In the genomic region with DNA sequence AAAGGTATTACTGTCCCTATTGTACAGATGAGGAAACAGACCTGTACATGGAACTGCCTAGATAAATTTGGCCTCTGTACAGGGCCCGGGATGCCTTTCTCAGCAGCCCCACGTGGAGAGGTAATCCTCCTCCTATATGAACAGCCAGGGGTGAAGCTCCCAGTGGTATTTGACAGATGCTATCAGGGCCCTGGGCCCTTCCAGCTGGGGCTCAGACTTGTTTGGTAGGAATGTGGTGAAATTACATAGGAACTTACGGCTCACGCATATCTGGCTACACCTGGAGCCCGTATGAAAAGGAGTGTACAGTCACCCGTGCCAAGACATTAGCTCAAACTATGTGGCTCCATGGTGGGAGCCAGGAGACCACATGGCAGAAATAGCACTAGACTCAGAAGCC, we compare ENCODE assay signal across 16 cellular contexts. TPM values are rescaled to one million over a fixed set of nuclear protein-coding genes. Genes with fewer than 3 reads are reported as not detected.
DNase-seq lines count a peak whose midpoint lies in the region; ATAC-seq, FAIRE-seq and TF ChIP-seq lines count a peak whose summit lies in the region.
"Had no signal": no experiment of that assay in that cellular context is flagged by ENCODE, and none has a peak within 500 bp of the region (broad histone marks: within the 10 kb centered on the region; RNA-seq: fewer than 3 reads in every experiment).

No MANE protein-coding gene starts in this region.

- H3K4me2 ChIP-seq in trophoblast cell (ENCODE audit: low read length) = no peak overlapping the region

- no peak for ATAC-seq in Right ventricle myocardium inferior

- FAIRE-seq in urothelium cell line (lab: Jason Lieb, UNC) = no peak
- FAIRE-seq: GM18507, H54 had no signal

- H3K4me1 ChIP-seq in left ventricle myocardium inferior (peaks cover 30% of the 10 kb centered on the region), trophoblast cell (ENCODE audit: control insufficient read depth in 1 of 2, insufficient read depth in 2 of 2, low read length in 2 of 2) (peaks cover 12 to 17% of the 10 kb centered on the region in 2 experiments)

- H3K9me3 ChIP-seq in left ventricle myocardium inferior (replicated peaks) (no peaks in the 10 kb centered on the region), trophoblast cell (ENCODE audit: insufficient read depth, low read depth, low read length) (peaks cover 2% of the 10 kb centered on the region)

- peaks cover 2% of the 10 kb centered on the region for H3K79me1 ChIP-seq in trophoblast cell (ENCODE audit: low read length)

- no peak overlapping the region for H3K14ac ChIP-seq in trophoblast cell (ENCODE audit: low read length)

- H2BK12ac ChIP-seq in trophoblast cell (ENCODE audit: low read length) = no peak overlapping the region

- no peak overlapping the region for H4K91ac ChIP-seq in trophoblast cell (ENCODE audit: low read depth, low read length)

- H3K79me2 ChIP-seq in trophoblast cell (ENCODE audit: control insufficient read depth, insufficient read depth, low read length, poor library complexity) = no peaks in the 10 kb centered on the region

- WGBS in trophoblast cell (ENCODE audit: extremely low coverage, insufficient coverage, insufficient read length) = no CpG with 5 or more reads among the region's 6 CpGs

- H3K23ac ChIP-seq in trophoblast cell (ENCODE audit: low read length) = no peak overlapping the region

- H3K27me3 ChIP-seq in left ventricle myocardium inferior (ENCODE audit: low read depth) = no peaks in the 10 kb centered on the region
- H3K27me3 ChIP-seq in trophoblast cell (ENCODE audit: insufficient read depth, low read length) = no peaks in the 10 kb centered on the region

- intact Hi-C loops in left ventricle myocardium inferior (cut with micrococcal nuclease) = no loop called here
- intact Hi-C loops in Right ventricle myocardium inferior (cut with DNase I) = no loop called here

- H2AK5ac ChIP-seq in trophoblast cell (ENCODE audit: low read length) = no peak overlapping the region

- TF ChIP-seq CTCF in left ventricle myocardium inferior (IDR thresholded peaks at IDR 0.05; ENCODE audit: borderline replicate concordance) = no peak
- no peak for TF ChIP-seq CTCF in VCaP (conservative IDR thresholded peaks at IDR 0.05)

- no peak overlapping the region for H2BK120ac ChIP-seq in trophoblast cell (ENCODE audit: insufficient read depth, low read length, poor library complexity)

- H3K4me3 ChIP-seq in left ventricle myocardium inferior (no peak overlapping the region), trophoblast cell (ENCODE audit: low read depth, low read length) (no peak overlapping the region)
- H3K4me3 ChIP-seq: GM23248 had no signal

- DNase-seq in left ventricle myocardium inferior = no peak
- no peak for DNase-seq in Right ventricle myocardium inferior (ENCODE audit: missing footprints)
- DNase-seq in trophoblast cell = peak; percentile 98 to 99
- DNase-seq in AG20443 (ENCODE audit: low spot score) = no peak
- no peak for DNase-seq in stimulated activated naive CD4-positive, alpha-beta T cell (lab: John Stamatoyannopoulos, UW)
- DNase-seq in urothelium cell line (ENCODE audit: low spot score) = no peak
- DNase-seq: ACHN; C1 segment of cervical spinal cord; CD4-positive, alpha-beta T cell; DND-41; GM23248 had no signal

- no peak overlapping the region for H2AFZ ChIP-seq in trophoblast cell (ENCODE audit: insufficient read depth, low read length, poor library complexity)
- H2AFZ ChIP-seq: GM23248 had no signal

- H4K12ac ChIP-seq in trophoblast cell (ENCODE audit: low read depth, low read length) = no peak overlapping the region

- no peak overlapping the region for H4K8ac ChIP-seq in trophoblast cell (ENCODE audit: low read depth, low read length)

- no peak overlapping the region for H3K9ac ChIP-seq in trophoblast cell (ENCODE audit: low read length)
- H3K9ac ChIP-seq: GM23248 had no signal

- H3K36me3 ChIP-seq in left ventricle myocardium inferior (peaks cover 41% of the 10 kb centered on the region), trophoblast cell (ENCODE audit: control insufficient read depth in 1 of 2, insufficient read depth in 2 of 2, low read length in 2 of 2) (peaks cover 2% of the 10 kb centered on the region in 2 experiments)

- H3K27ac ChIP-seq in left ventricle myocardium inferior (replicated peaks) (peak overlapping the region; percentile 23), VCaP (peak overlapping the region; percentile 89), trophoblast cell (ENCODE audit: low read depth, low read length) (no peak overlapping the region)
- H3K27ac ChIP-seq: GM23248 had no signal

- no peak overlapping the region for H2BK5ac ChIP-seq in trophoblast cell (ENCODE audit: low read depth, low read length, poor library complexity)

- no peak overlapping the region for H3K18ac ChIP-seq in trophoblast cell (ENCODE audit: low read length)

- no peak overlapping the region for H3K4ac ChIP-seq in trophoblast cell (ENCODE audit: low read depth, low read length)

RNA-seq across cellular contexts. Expression of a gene that starts 24.8 kb away (rescaled TPM):
- total RNA-seq in left ventricle myocardium inferior = 78.6 TPM
- total RNA-seq in Right ventricle myocardium inferior = 73.6 TPM
- 0.56 and 0.59 TPM in 2 replicates for polyA plus RNA-seq in trophoblast cell (2013)
- total RNA-seq: A172, B cell had no signal

RNA-seq across cellular contexts. Expression of a gene that starts 34.7 kb away (rescaled TPM):
- 44.4 TPM for total RNA-seq in left ventricle myocardium inferior
- 44.3 TPM for total RNA-seq in Right ventricle myocardium inferior
- polyA plus RNA-seq in trophoblast cell (2013) = 12.8 and 13.6 TPM in 2 replicates

Comparison
In these comparisons a context has a peak if more than half of its experiments do, and no peak if none do; other contexts are left out.
1. DNase-seq: peak in trophoblast cell (2 of 2); none in left ventricle myocardium inferior (single experiment), Right ventricle myocardium inferior (single experiment), AG20443 (single experiment), stimulated activated naive CD4-positive, alpha-beta T cell (0 of 6) and urothelium cell line (single experiment).